ENCODE assay signal across 21 cellular contexts in genomic region chr11:98601181-98601773, GRCh38.
A peak's percentile ranks its signal among the peaks of the same experiment; 100 is the strongest.
DNase-seq lines count a peak whose midpoint lies in the region; ATAC-seq, FAIRE-seq and TF ChIP-seq lines count a peak whose summit lies in the region.
"Had no signal": no experiment of that assay in that cellular context is flagged by ENCODE, and none has a peak within 500 bp of the region (broad histone marks: within the 10 kb centered on the region; RNA-seq: fewer than 3 reads in every experiment).

No MANE protein-coding gene starts in this region.

- no peak for TF ChIP-seq EP300 in SK-N-SH (IDR thresholded peaks at IDR 0.05; ENCODE audit: borderline replicate concordance in 1 of 2, low read depth in 1 of 2, low read length in 1 of 2)
- no peak for TF ChIP-seq EP300 in H1 (IDR thresholded peaks at IDR 0.05; ENCODE audit: borderline replicate concordance in 1 of 2, low read depth in 2 of 2, low read length in 2 of 2)
- TF ChIP-seq EP300 in transverse colon (IDR thresholded peaks at IDR 0.05; ENCODE audit: low read depth), result no peak

- H2BK5ac ChIP-seq in H1 (ENCODE audit: low read depth, low read length), result no peak overlapping the region

- H3K9me2 ChIP-seq in SK-N-SH, result no peaks in the 10 kb centered on the region

- H3K4me3 ChIP-seq in SK-N-SH (ENCODE audit: low read depth in 2 of 2, low read length in 1 of 2) (no peak overlapping the region), H1 (ENCODE audit: extremely low read depth in 1 of 4, insufficient read depth in 2 of 4, low read depth in 3 of 4, low read length in 4 of 4) (no peak overlapping the region), transverse colon (no peak overlapping the region), mammary epithelial cell (replicated peaks in 1 of 3; ENCODE audit: insufficient read depth in 1 of 3, low read depth in 2 of 3, low read length in 3 of 3) (no peak overlapping the region)
- H3K4me3 ChIP-seq: hepatocyte, vagina had no signal

- 4% methylated on average over 6 of the region's 6 CpGs for WGBS in SK-N-SH (ENCODE audit: low lambda C conversion rate)
- WGBS in H1 (ENCODE audit: extremely low coverage in 1 of 2, insufficient coverage in 1 of 2, insufficient read length in 1 of 2, insufficient replicate concordance in 2 of 2, low coverage in 1 of 2, low lambda C conversion rate in 2 of 2, missing lambda C conversion rate in 1 of 2), 2 experiments, result 93% methylated on average over 6 of the region's 6 CpGs; no CpG with 5 or more reads in 1 of the 2 experiments
- 49 to 74% methylated on average over 3 to 6 of the region's 6 CpGs for WGBS in transverse colon (ENCODE audit: low coverage in 1 of 2), 2 donors
- WGBS in mammary epithelial cell (ENCODE audit: low coverage, missing lambda C conversion rate), result 11% methylated on average over 6 of the region's 6 CpGs

- POLR2A ChIA-PET in SK-N-SH (lab: Yijun Ruan, JAX) (no interaction called here), H1 (lab: Charles Lee; ENCODE audit: partially characterized antibody) (no interaction called here)

- FAIRE-seq in H1 (lab: Jason Lieb, UNC), result no peak

- DNase-seq in SK-N-SH (no peak), NCI-H446 treated with DMSO at 0.1 percent for 48 hours (lab: John Stamatoyannopoulos, UW) (peak; percentile 34), H1 (ENCODE audit: low read depth in 1 of 2, low spot score in 2 of 2) (no peak), transverse colon (peak; percentile 7), mammary epithelial cell (no peak)
- DNase-seq: activated CD4-positive, CD25-positive, alpha-beta regulatory T cell treated with anti-CD3 and anti-CD28 coated beads, Interleukin-2, amount 50 U/mL, for 72 hours; activated naive CD4-positive, alpha-beta T cell; activated T-cell treated with anti-CD3 and anti-CD28 coated beads, Interleukin-2, amount 50 U/mL, for 24 hours; Calu3; dorsolateral prefrontal cortex; mesenchymal stem cell; naive thymus-derived CD4-positive, alpha-beta T cell; NCI-H526; stimulated activated CD4-positive, alpha-beta T cell treated with anti-CD3 and anti-CD28 coated beads, Interleukin-15, amount 100 ng/mL, for 24 hours; T1000 had no signal

- no peaks in the 10 kb centered on the region for H3K27me3 ChIP-seq in SK-N-SH (ENCODE audit: insufficient read depth)
- peaks cover 0 to 1% (median 0%) of the 10 kb centered on the region in 4 experiments; a peak in 1 of 7 replicates for H3K27me3 ChIP-seq in H1 (replicated peaks in 1 of 4; ENCODE audit: control insufficient read depth in 3 of 4, extremely low read depth in 1 of 4, insufficient read depth in 3 of 4, low read length in 3 of 4)
- no peaks in the 10 kb centered on the region for H3K27me3 ChIP-seq in transverse colon
- H3K27me3 ChIP-seq in mammary epithelial cell (ENCODE audit: insufficient read depth, low read length), result no peaks in the 10 kb centered on the region
- H3K27me3 ChIP-seq: dorsolateral prefrontal cortex, hepatocyte, right lobe of liver, vagina had no signal

- no peak for TF ChIP-seq CTCF in SK-N-SH (IDR thresholded peaks at IDR 0.05)
- no peak for TF ChIP-seq CTCF in H1 (IDR thresholded peaks at IDR 0.05; ENCODE audit: control extremely low read depth in 1 of 3, insufficient read depth in 1 of 3, low read depth in 1 of 3, low read length in 3 of 3)
- TF ChIP-seq CTCF in transverse colon (IDR thresholded peaks at IDR 0.05), result no peak
- TF ChIP-seq CTCF in mammary epithelial cell (conservative IDR thresholded peaks at IDR 0.05 in 1 of 2, IDR thresholded peaks at IDR 0.05 in 1 of 2; ENCODE audit: extremely low read depth in 1 of 2, insufficient read depth in 1 of 2, low read depth in 1 of 2, low read length in 2 of 2), result no peak

- no peaks in the 10 kb centered on the region for H3K79me1 ChIP-seq in H1 (ENCODE audit: low read depth, low read length)

- no peak overlapping the region for H3K4ac ChIP-seq in H1 (replicated peaks; ENCODE audit: insufficient read length, low read depth, low read length)

- no TSS peak for BruUV-seq in mammary epithelial cell (replicated peaks; lab: Mats Ljungman, UMichigan)

- H3K23ac ChIP-seq in H1 (ENCODE audit: insufficient read length), result no peak overlapping the region

- no peak overlapping the region for H2AK5ac ChIP-seq in H1 (ENCODE audit: low read depth, low read length)

- no peaks in the 10 kb centered on the region for H3K79me2 ChIP-seq in SK-N-SH (ENCODE audit: insufficient read depth)
- H3K79me2 ChIP-seq in H1 (ENCODE audit: control insufficient read depth in 1 of 2, insufficient read depth in 2 of 2, low read length in 2 of 2), result no peaks in the 10 kb centered on the region
- H3K79me2 ChIP-seq in mammary epithelial cell (ENCODE audit: insufficient read depth, low read length), result no peaks in the 10 kb centered on the region
- H3K79me2 ChIP-seq: hepatocyte had no signal

- no peak overlapping the region for H3K14ac ChIP-seq in H1 (ENCODE audit: insufficient read length)

- intact Hi-C loops in transverse colon (cut with DNase I; ENCODE audit: low total_unique reads) (no loop called here), mammary epithelial cell (cut with micrococcal nuclease) (no loop called here)

- H2BK20ac ChIP-seq in H1 (ENCODE audit: low read length), result no peak overlapping the region

- no peak for TF ChIP-seq RAD21 in SK-N-SH (IDR thresholded peaks at IDR 0.05; ENCODE audit: low read length)
- TF ChIP-seq RAD21 in H1 (IDR thresholded peaks at IDR 0.05 in 1 of 2, conservative IDR thresholded peaks at IDR 0.05 in 1 of 2; ENCODE audit: low read depth in 2 of 2, low read length in 2 of 2), result no peak

- dilution Hi-C loops in mammary epithelial cell (cut with HindIII; ENCODE audit: low sequenced_read_pairs), result no loop called here

- peak; percentile 50; the same call in 2 of the 3 replicates for ATAC-seq in SK-N-SH treated with all-trans-retinoic acid at 6 μM for 48 hours
- ATAC-seq in HG02981 (IDR thresholded peaks at IDR 0.05; ENCODE audit: unreplicated experiment), result no peak
- no peak for ATAC-seq in GM19023 (IDR thresholded peaks at IDR 0.05; ENCODE audit: unreplicated experiment)
- ATAC-seq: naive thymus-derived CD4-positive, alpha-beta T cell had no signal

- TF ChIP-seq POLR2A in H1 (IDR thresholded peaks at IDR 0.05; ENCODE audit: control extremely low read depth in 1 of 2, low read depth in 2 of 2, low read length in 2 of 2) (no peak), transverse colon (IDR thresholded peaks at IDR 0.05) (no peak)

- CTCF ChIA-PET in SK-N-SH (lab: Yijun Ruan, JAX), result no interaction called here
- CTCF ChIA-PET in H1 (lab: Charles Lee; ENCODE audit: partially characterized antibody), result no interaction called here
- CTCF ChIA-PET in mammary epithelial cell (lab: Charles Lee; ENCODE audit: low non-redundant PET), result no interaction called here

- no peak overlapping the region for H2BK15ac ChIP-seq in H1 (ENCODE audit: low read length)

- no peak overlapping the region for H4K5ac ChIP-seq in H1 (ENCODE audit: insufficient read length, low read depth, low read length)

- no peak overlapping the region for H2BK120ac ChIP-seq in H1 (replicated peaks; ENCODE audit: low read depth, low read length)

- H3K18ac ChIP-seq in H1 (ENCODE audit: extremely low read depth, low read length), result no peak overlapping the region

- H3K9ac ChIP-seq in SK-N-SH, result no peak overlapping the region
- H3K9ac ChIP-seq in H1 (replicated peaks in 1 of 4; ENCODE audit: extremely low read depth in 1 of 4, low read depth in 3 of 4, low read length in 3 of 4), result no peak overlapping the region
- H3K9ac ChIP-seq in mammary epithelial cell (ENCODE audit: insufficient read depth, low read length), result no peak overlapping the region

- no peak overlapping the region for H3K27ac ChIP-seq in SK-N-SH (ENCODE audit: low read depth in 2 of 2, low read length in 1 of 2)
- H3K27ac ChIP-seq in H1 (ENCODE audit: low read depth, low read length), result no peak overlapping the region
- H3K27ac ChIP-seq in transverse colon, result no peak overlapping the region
- H3K27ac ChIP-seq in mammary epithelial cell (ENCODE audit: insufficient read depth, low read depth, low read length), result no peak overlapping the region
- H3K27ac ChIP-seq: dorsolateral prefrontal cortex, hepatocyte, right lobe of liver, vagina had no signal

- H3K9me3 ChIP-seq in SK-N-SH, result no peaks in the 10 kb centered on the region
- H3K9me3 ChIP-seq in H1 (ENCODE audit: insufficient read depth in 2 of 2, low read depth in 1 of 2, low read length in 1 of 2), result no peaks in the 10 kb centered on the region
- no peaks in the 10 kb centered on the region for H3K9me3 ChIP-seq in transverse colon
- H3K9me3 ChIP-seq in mammary epithelial cell (replicated peaks; ENCODE audit: insufficient read depth, low read length), result peaks cover 3% of the 10 kb centered on the region
- H3K9me3 ChIP-seq: right lobe of liver, vagina had no signal

- in situ Hi-C loops in transverse colon (cut with MboI; ENCODE audit: low pct_ligation_motif_present in 1 of 4, low pct_unique_long_range_greater_than_20kb in 1 of 4, low sequenced_read_pairs in 3 of 4), result no loop called here
- in situ Hi-C loops in mammary epithelial cell (cut with MboI; ENCODE audit: low sequenced_read_pairs in 2 of 2), result no loop called here

- no peak overlapping the region for H4K8ac ChIP-seq in H1 (ENCODE audit: extremely low read depth, insufficient read depth, low read length)

- H3K36me3 ChIP-seq in SK-N-SH (replicated peaks in 1 of 2; ENCODE audit: control insufficient read depth in 1 of 2, insufficient read depth in 2 of 2, low read length in 1 of 2) (no peaks in the 10 kb centered on the region), H1 (ENCODE audit: control insufficient read depth in 2 of 4, insufficient read depth in 4 of 4, low read length in 3 of 4) (no peaks in the 10 kb centered on the region), transverse colon (no peaks in the 10 kb centered on the region), mammary epithelial cell (ENCODE audit: insufficient read depth, low read length) (no peaks in the 10 kb centered on the region)
- H3K36me3 ChIP-seq: right lobe of liver, vagina had no signal

- H3K23me2 ChIP-seq in H1 (ENCODE audit: low read depth, low read length), result no peaks in the 10 kb centered on the region

- H3K4me2 ChIP-seq in SK-N-SH, result no peak overlapping the region
- no peak overlapping the region for H3K4me2 ChIP-seq in H1 (ENCODE audit: insufficient read depth in 1 of 2, low read depth in 2 of 2, low read length in 2 of 2)
- H3K4me2 ChIP-seq in mammary epithelial cell (ENCODE audit: insufficient read depth, low read depth, low read length), result no peak overlapping the region
- H3K4me2 ChIP-seq: hepatocyte had no signal

- no peak overlapping the region; the same call in 1 of the 2 replicates for H2AFZ ChIP-seq in SK-N-SH (ENCODE audit: low read depth)
- peak overlapping the region; percentile 78; the same call in 1 of the 2 replicates for H2AFZ ChIP-seq in H1 (ENCODE audit: low read length)
- no peak overlapping the region for H2AFZ ChIP-seq in mammary epithelial cell (ENCODE audit: low read depth, low read length)
- H2AFZ ChIP-seq: hepatocyte had no signal

- no peak overlapping the region for H2BK12ac ChIP-seq in H1 (ENCODE audit: low read depth, low read length)

- H3F3A ChIP-seq in SK-N-SH (replicated peaks; ENCODE audit: insufficient read depth), result no peaks in the 10 kb centered on the region

- no peaks in the 10 kb centered on the region for H4K20me1 ChIP-seq in SK-N-SH (ENCODE audit: insufficient read depth)
- no peaks in the 10 kb centered on the region for H4K20me1 ChIP-seq in H1 (replicated peaks in 1 of 2; ENCODE audit: control insufficient read depth in 1 of 2, insufficient read depth in 2 of 2, low read length in 2 of 2)
- no peaks in the 10 kb centered on the region for H4K20me1 ChIP-seq in mammary epithelial cell (ENCODE audit: insufficient read depth, low read length)

- H3K4me1 ChIP-seq in SK-N-SH (ENCODE audit: control insufficient read depth in 1 of 2, insufficient read depth in 2 of 2, low read depth in 1 of 2, low read length in 1 of 2) (no peaks in the 10 kb centered on the region), H1 (replicated peaks in 1 of 4; ENCODE audit: control insufficient read depth in 3 of 4, insufficient read depth in 4 of 4, low read length in 3 of 4) (no peaks in the 10 kb centered on the region), transverse colon (no peaks in the 10 kb centered on the region), mammary epithelial cell (ENCODE audit: insufficient read depth, low read length) (no peaks in the 10 kb centered on the region)
- H3K4me1 ChIP-seq: right lobe of liver, vagina had no signal

- no peak overlapping the region for H3K56ac ChIP-seq in H1 (replicated peaks; ENCODE audit: insufficient read length, low read depth, low read length)

- no peak overlapping the region for H4K91ac ChIP-seq in H1 (replicated peaks; ENCODE audit: insufficient read length, low read length)

Comparison
In these comparisons a context has a peak if more than half of its experiments do, and no peak if none do; other contexts are left out.
1. DNase-seq: peak in NCI-H446 treated with DMSO at 0.1 percent for 48 hours (single experiment) and transverse colon (single experiment); none in SK-N-SH (single experiment), H1 (0 of 2) and mammary epithelial cell (single experiment).